ENCODE assay signal across 8 cellular contexts in the genomic region with DNA sequence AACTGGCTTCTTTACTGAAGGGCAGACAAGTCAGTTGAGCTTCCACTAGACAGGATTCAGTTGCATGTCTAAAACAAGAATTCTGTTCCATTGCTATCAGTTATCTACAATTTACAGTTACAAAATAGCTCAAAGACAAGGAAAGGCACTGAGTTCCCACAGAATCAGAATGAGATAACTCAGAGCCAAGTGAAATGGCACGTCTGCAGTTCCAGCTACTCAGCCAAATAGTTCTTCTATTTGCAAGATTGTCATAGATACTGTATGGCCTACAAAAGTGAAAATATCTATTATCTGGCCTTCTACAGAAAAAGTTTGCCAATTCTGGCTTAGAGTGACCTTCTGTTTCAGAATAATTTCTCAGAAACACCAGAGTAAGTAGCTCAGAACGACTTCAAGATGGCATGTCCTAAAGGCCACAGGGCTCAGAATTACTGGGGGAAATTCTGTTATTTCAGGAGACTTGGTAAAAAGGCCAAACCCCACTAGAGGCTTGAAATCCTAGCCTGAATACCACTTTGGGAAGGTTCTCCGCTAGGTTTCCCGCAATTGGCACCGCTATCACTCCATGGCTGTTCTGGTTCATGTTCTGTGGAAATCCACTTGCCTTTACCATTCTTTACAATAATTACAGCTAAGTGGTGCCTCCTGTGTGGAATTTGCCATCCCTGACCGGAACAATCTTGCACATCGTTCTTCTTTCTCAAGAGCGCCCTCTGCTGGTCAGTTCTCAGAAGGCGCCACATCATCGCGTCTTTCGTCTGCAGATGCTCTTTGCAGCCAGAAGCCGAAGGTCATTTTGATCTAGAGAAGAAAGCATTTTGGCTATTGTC.
DNase-seq lines count a peak whose midpoint lies in the region; ATAC-seq and FAIRE-seq lines count a peak whose summit lies in the region.

No MANE protein-coding gene starts in this region.

- DNase-seq in NCI-H446 (lab: John Stamatoyannopoulos, UW) (peak; percentile 71 to 77), cerebellar cortex (ENCODE audit: low spot score) (peak; percentile 80), left kidney (ENCODE audit: low read depth, low spot score) (peak; percentile 90)
- DNase-seq in activated CD4-positive, alpha-beta T cell treated with anti-CD3 and anti-CD28 coated beads for 1 hour: peak; percentile 71
- peak; percentile 87 for DNase-seq in stimulated activated CD4-positive, alpha-beta T cell treated with anti-CD3 and anti-CD28 coated beads, Interleukin-4, amount 100 ng/mL, for 24 hours

- peak; percentile 62 for ATAC-seq in HG03108 (IDR thresholded peaks at IDR 0.05; ENCODE audit: unreplicated experiment)
- no peak for ATAC-seq in GM21390 (IDR thresholded peaks at IDR 0.05; ENCODE audit: unreplicated experiment)

- peak; percentile 82 for FAIRE-seq in G401.6 (lab: Jason Lieb, UNC)
